9 cellular contexts compared by ENCODE assay signal in genomic region chr2:17643031-17643615, GRCh38.
A peak's percentile ranks its signal among the peaks of the same experiment; 100 is the strongest.
DNase-seq lines count a peak whose midpoint lies in the region; ATAC-seq and TF ChIP-seq lines count a peak whose summit lies in the region.
"Had no signal": no experiment of that assay in that cellular context is flagged by ENCODE, and none has a peak within 500 bp of the region (broad histone marks: within the 10 kb centered on the region; RNA-seq: fewer than 3 reads in every experiment).

No MANE protein-coding gene starts in this region.

- POLR2A ChIA-PET in SK-N-SH (lab: Yijun Ruan, JAX), result no interaction called here

- H3F3A ChIP-seq in SK-N-SH (replicated peaks; ENCODE audit: insufficient read depth), result peaks cover 11% of the 10 kb centered on the region

- H3K27ac ChIP-seq in SK-N-SH (ENCODE audit: low read depth in 2 of 2, low read length in 1 of 2) (peak overlapping the region in 1 of 2 experiments; percentile 76; a peak in 2 of 4 replicates), upper lobe of right lung (no peak overlapping the region), thyroid gland (no peak overlapping the region)

- H4K20me1 ChIP-seq in SK-N-SH (ENCODE audit: insufficient read depth), result no peaks in the 10 kb centered on the region

- no peak overlapping the region; the same call in 1 of the 2 replicates for H3K9ac ChIP-seq in SK-N-SH

- no peak for DNase-seq in activated naive CD8-positive, alpha-beta T cell treated with anti-CD3 and anti-CD28 coated beads, Interleukin-2, amount 50 U/mL, for 24 hours
- DNase-seq in activated naive CD8-positive, alpha-beta T cell treated with anti-CD3 and anti-CD28 coated beads for 36 hours, result no peak
- no peak for DNase-seq in SK-N-SH
- DNase-seq in left ventricle myocardium superior, result peak; percentile 53
- no peak for DNase-seq in upper lobe of right lung
- DNase-seq in thyroid gland, result no peak
- no peak for DNase-seq in NCI-H1436 treated with DMSO at 0.1 percent for 48 hours (lab: John Stamatoyannopoulos, UW)

- H2AFZ ChIP-seq in SK-N-SH (ENCODE audit: low read depth), result peak overlapping the region; percentile 92

- H3K4me3 ChIP-seq in SK-N-SH (ENCODE audit: low read depth in 2 of 2, low read length in 1 of 2) (no peak overlapping the region), upper lobe of right lung (no peak overlapping the region), thyroid gland (replicated peaks in 1 of 3) (no peak overlapping the region)

- no peaks in the 10 kb centered on the region for H3K36me3 Mint-ChIP-seq in activated naive CD8-positive, alpha-beta T cell treated with anti-CD3 and anti-CD28 coated beads, Interleukin-2, amount 50 U/mL, for 24 hours (ENCODE audit: low read depth)
- no peaks in the 10 kb centered on the region for H3K36me3 Mint-ChIP-seq in activated naive CD8-positive, alpha-beta T cell treated with anti-CD3 and anti-CD28 coated beads for 36 hours

- intact Hi-C loops in left ventricle myocardium superior (cut with micrococcal nuclease), result no loop called here
- intact Hi-C loops in upper lobe of right lung (cut with DNase I), result no loop called here
- intact Hi-C loops in thyroid gland (cut with DNase I), result no loop called here

- no peaks in the 10 kb centered on the region for H3K79me2 ChIP-seq in SK-N-SH (ENCODE audit: insufficient read depth)

- no peaks in the 10 kb centered on the region for H3K9me2 ChIP-seq in SK-N-SH

- peak in 1 of 2 experiments; percentile 65; a peak in 1 of 4 replicates for TF ChIP-seq EP300 in SK-N-SH (IDR thresholded peaks at IDR 0.05; ENCODE audit: borderline replicate concordance in 1 of 2, low read depth in 1 of 2, low read length in 1 of 2)

- no peaks in the 10 kb centered on the region for H3K36me3 ChIP-seq in SK-N-SH (replicated peaks in 1 of 2; ENCODE audit: control insufficient read depth in 1 of 2, insufficient read depth in 2 of 2, low read length in 1 of 2)
- no peaks in the 10 kb centered on the region for H3K36me3 ChIP-seq in upper lobe of right lung
- H3K36me3 ChIP-seq in thyroid gland, result no peaks in the 10 kb centered on the region

- no peak overlapping the region for H3K27ac Mint-ChIP-seq in activated naive CD8-positive, alpha-beta T cell treated with anti-CD3 and anti-CD28 coated beads, Interleukin-2, amount 50 U/mL, for 24 hours
- no peak overlapping the region for H3K27ac Mint-ChIP-seq in activated naive CD8-positive, alpha-beta T cell treated with anti-CD3 and anti-CD28 coated beads for 36 hours
- H3K27ac Mint-ChIP-seq: T-helper 1 cell treated with Interleukin-12 subunit alpha and Interleukin-12 subunit beta and Interleukin-4 antibody, amounts not matched to agents 30 μg/mL and 1 μg/mL, for 36 hours had no signal

- no peaks in the 10 kb centered on the region for H3K27me3 ChIP-seq in SK-N-SH (ENCODE audit: insufficient read depth)
- no peaks in the 10 kb centered on the region for H3K27me3 ChIP-seq in upper lobe of right lung
- H3K27me3 ChIP-seq in thyroid gland, result no peaks in the 10 kb centered on the region

- H3K9me3 ChIP-seq in SK-N-SH (no peaks in the 10 kb centered on the region), upper lobe of right lung (no peaks in the 10 kb centered on the region), thyroid gland (no peaks in the 10 kb centered on the region)

- no peak for TF ChIP-seq RAD21 in SK-N-SH (IDR thresholded peaks at IDR 0.05; ENCODE audit: low read length)

- peaks cover 10% of the 10 kb centered on the region for H3K4me1 Mint-ChIP-seq in activated naive CD8-positive, alpha-beta T cell treated with anti-CD3 and anti-CD28 coated beads, Interleukin-2, amount 50 U/mL, for 24 hours
- H3K4me1 Mint-ChIP-seq in activated naive CD8-positive, alpha-beta T cell treated with anti-CD3 and anti-CD28 coated beads for 36 hours, result peaks cover 1% of the 10 kb centered on the region

- TF ChIP-seq CTCF in SK-N-SH (IDR thresholded peaks at IDR 0.05), result no peak
- no peak for TF ChIP-seq CTCF in upper lobe of right lung (IDR thresholded peaks at IDR 0.05)
- no peak for TF ChIP-seq CTCF in thyroid gland (IDR thresholded peaks at IDR 0.05)

- CTCF ChIA-PET in SK-N-SH (lab: Yijun Ruan, JAX), result interaction anchor here (0.9 to 23.6 kb wide), 2 partner anchors 9 to 27 kb away, joined by 4 to 471 read pairs; no protein-coding TSS in a partner anchor

- no peaks in the 10 kb centered on the region for H3K27me3 Mint-ChIP-seq in activated naive CD8-positive, alpha-beta T cell treated with anti-CD3 and anti-CD28 coated beads, Interleukin-2, amount 50 U/mL, for 24 hours
- H3K27me3 Mint-ChIP-seq in activated naive CD8-positive, alpha-beta T cell treated with anti-CD3 and anti-CD28 coated beads for 36 hours, result no peaks in the 10 kb centered on the region

- TF ChIP-seq POLR2A in thyroid gland (IDR thresholded peaks at IDR 0.05), result no peak

- H3K9me3 Mint-ChIP-seq in activated naive CD8-positive, alpha-beta T cell treated with anti-CD3 and anti-CD28 coated beads, Interleukin-2, amount 50 U/mL, for 24 hours, result no peaks in the 10 kb centered on the region
- H3K9me3 Mint-ChIP-seq in activated naive CD8-positive, alpha-beta T cell treated with anti-CD3 and anti-CD28 coated beads for 36 hours, result no peaks in the 10 kb centered on the region
- H3K9me3 Mint-ChIP-seq: T-helper 1 cell treated with Interleukin-12 subunit alpha and Interleukin-12 subunit beta and Interleukin-4 antibody, amounts not matched to agents 30 μg/mL and 1 μg/mL, for 36 hours had no signal

- H3K4me2 ChIP-seq in SK-N-SH, result peak overlapping the region; percentile 30

- 19% methylated on average over 6 of the region's 6 CpGs for WGBS in SK-N-SH (ENCODE audit: low lambda C conversion rate)
- 69 to 88% methylated on average over 6 of the region's 6 CpGs for WGBS in thyroid gland, 2 donors

- ATAC-seq in activated naive CD8-positive, alpha-beta T cell treated with anti-CD3 and anti-CD28 coated beads, Interleukin-2, amount 50 U/mL, for 24 hours, result peak; percentile 88
- peak; percentile 60 for ATAC-seq in left ventricle myocardium superior
- ATAC-seq in upper lobe of right lung, result peak; percentile 69
- ATAC-seq in GM19467 (IDR thresholded peaks at IDR 0.05; ENCODE audit: unreplicated experiment), result no peak

- H3K4me3 Mint-ChIP-seq in activated naive CD8-positive, alpha-beta T cell treated with anti-CD3 and anti-CD28 coated beads, Interleukin-2, amount 50 U/mL, for 24 hours, result no peak overlapping the region
- no peak overlapping the region for H3K4me3 Mint-ChIP-seq in activated naive CD8-positive, alpha-beta T cell treated with anti-CD3 and anti-CD28 coated beads for 36 hours
- H3K4me3 Mint-ChIP-seq: T-helper 1 cell treated with Interleukin-12 subunit alpha and Interleukin-12 subunit beta and Interleukin-4 antibody, amounts not matched to agents 30 μg/mL and 1 μg/mL, for 36 hours had no signal

- H3K4me1 ChIP-seq in SK-N-SH (ENCODE audit: control insufficient read depth in 1 of 2, insufficient read depth in 2 of 2, low read depth in 1 of 2, low read length in 1 of 2), result peaks cover 0 to 30% of the 10 kb centered on the region in 2 experiments; a peak in 2 of 4 replicates
- H3K4me1 ChIP-seq in upper lobe of right lung, result peaks cover 8% of the 10 kb centered on the region
- H3K4me1 ChIP-seq in thyroid gland, result peaks cover 7% of the 10 kb centered on the region in 2 donors

TF ChIP-seq in SK-N-SH, 30 proteins besides CTCF, POLR2A, EP300 and RAD21 (continues in another document):
- TF ChIP-seq USF2 (IDR thresholded peaks at IDR 0.05; ENCODE audit: borderline replicate concordance, low read depth, low read length), result 0 out of 2 replicates have a peak, but pooled peaks have one; percentile 1
- TF ChIP-seq, protein P1, sequence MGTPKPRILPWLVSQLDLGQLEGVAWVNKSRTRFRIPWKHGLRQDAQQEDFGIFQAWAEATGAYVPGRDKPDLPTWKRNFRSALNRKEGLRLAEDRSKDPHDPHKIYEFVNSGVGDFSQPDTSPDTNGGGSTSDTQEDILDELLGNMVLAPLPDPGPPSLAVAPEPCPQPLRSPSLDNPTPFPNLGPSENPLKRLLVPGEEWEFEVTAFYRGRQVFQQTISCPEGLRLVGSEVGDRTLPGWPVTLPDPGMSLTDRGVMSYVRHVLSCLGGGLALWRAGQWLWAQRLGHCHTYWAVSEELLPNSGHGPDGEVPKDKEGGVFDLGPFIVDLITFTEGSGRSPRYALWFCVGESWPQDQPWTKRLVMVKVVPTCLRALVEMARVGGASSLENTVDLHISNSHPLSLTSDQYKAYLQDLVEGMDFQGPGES (IDR thresholded peaks at IDR 0.05; ENCODE audit: low read depth, low read length), result no peak
- TF ChIP-seq TAF1 (IDR thresholded peaks at IDR 0.05; ENCODE audit: borderline replicate concordance, low read depth, low read length), result peak; percentile 49; the same call in 1 of the 2 replicates
- TF ChIP-seq EZH2phosphoT487 (IDR thresholded peaks at IDR 0.05; ENCODE audit: borderline replicate concordance, low read depth), result no peak
- peak; percentile 78 for TF ChIP-seq USF1 (IDR thresholded peaks at IDR 0.05; ENCODE audit: borderline replicate concordance, low read depth)
- TF ChIP-seq NFIC (IDR thresholded peaks at IDR 0.05; ENCODE audit: borderline replicate concordance), result peak; percentile 72
- TF ChIP-seq MEF2A (IDR thresholded peaks at IDR 0.05; ENCODE audit: borderline replicate concordance, low read depth), result no peak; the same call in 1 of the 2 replicates
- TF ChIP-seq GATA2 (CRISPR knock-in tag; IDR thresholded peaks at IDR 0.05), result no peak
- no peak for TF ChIP-seq MXI1 (IDR thresholded peaks at IDR 0.05; ENCODE audit: low read depth, low read length)
- TF ChIP-seq SMC3 (IDR thresholded peaks at IDR 0.05; ENCODE audit: low read depth, low read length), result no peak
- peak; percentile 87 for TF ChIP-seq TCF12 (IDR thresholded peaks at IDR 0.05)
- peak; percentile 80; the same call in 1 of the 2 replicates for TF ChIP-seq POLR2AphosphoS5 (IDR thresholded peaks at IDR 0.05; ENCODE audit: low read depth, low read length)
- no peak; the same call in 1 of the 2 replicates for TF ChIP-seq YY1 (IDR thresholded peaks at IDR 0.05; ENCODE audit: low read depth)
- TF ChIP-seq FOXM1 (IDR thresholded peaks at IDR 0.05; ENCODE audit: low read depth), result no peak
- no peak for TF ChIP-seq RCOR1 (IDR thresholded peaks at IDR 0.05; ENCODE audit: low read length)
